8 cellular contexts compared by ENCODE assay signal in genomic region chr6:136791296-136792065, GRCh38.
DNase-seq lines count a peak whose midpoint lies in the region; ATAC-seq lines count a peak whose summit lies in the region.

No MANE protein-coding gene starts in this region.

- DNase-seq in EH (ENCODE audit: low read depth) (peak; percentile 57), HuH-7.5 (ENCODE audit: low spot score) (peak; percentile 15), SW 1271 (lab: John Stamatoyannopoulos, UW) (peak; percentile 21 to 66), amniotic stem cell (lab: John Stamatoyannopoulos, UW) (peak; percentile 40), hepatic stellate cell (ENCODE audit: low spot score) (peak; percentile 34), retina (peak; percentile 79), T1000 (lab: John Stamatoyannopoulos, UW) (no peak)

- peak; percentile 31 for ATAC-seq in GM21528 (IDR thresholded peaks at IDR 0.05; ENCODE audit: low FRiP score, unreplicated experiment)
